ENCODE assay signal across 8 cellular contexts in the genomic region with DNA sequence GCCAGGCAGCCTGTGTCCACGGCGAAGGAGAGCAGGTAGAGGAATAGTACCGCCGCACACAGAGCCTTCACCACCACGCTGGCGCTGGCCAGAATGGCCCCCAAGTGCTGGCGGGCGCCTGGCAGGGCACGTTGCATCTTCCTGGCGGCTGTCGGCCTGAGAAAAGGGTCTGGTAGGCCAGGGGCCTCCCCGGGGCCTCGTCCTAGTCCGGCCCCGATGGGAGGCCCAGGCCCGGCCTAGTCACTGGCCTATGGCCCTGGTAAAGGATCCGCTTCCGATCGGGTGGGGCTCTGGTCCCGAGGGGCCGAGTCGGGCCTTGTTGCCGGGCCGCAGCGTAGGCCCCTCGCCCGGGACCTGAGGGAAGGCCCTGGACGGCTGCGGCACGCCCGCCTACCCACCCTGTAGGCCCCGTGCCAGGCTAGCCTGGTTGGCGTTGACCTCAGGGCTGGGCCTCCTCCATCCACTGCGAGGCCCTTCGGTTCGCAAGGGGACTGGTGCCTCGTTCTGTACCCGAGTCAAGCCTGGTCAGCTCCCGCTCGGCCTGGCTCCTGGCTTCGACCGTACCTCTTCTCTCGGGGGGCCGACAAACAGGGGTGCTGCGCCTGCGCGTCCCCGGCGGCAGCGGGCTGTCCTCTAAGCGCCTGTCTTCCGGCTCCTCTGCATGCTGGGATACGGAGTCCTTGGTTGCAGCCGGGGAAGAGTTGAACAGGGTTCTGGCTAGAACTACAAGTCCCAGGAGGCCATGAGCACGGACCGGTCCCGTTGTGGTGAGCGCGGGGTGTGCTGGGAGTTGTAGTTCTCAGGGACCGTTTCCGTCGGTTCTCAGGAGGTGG. TPM values are rescaled to one million over a fixed set of nuclear protein-coding genes. Genes with fewer than 3 reads are reported as not detected.
DNase-seq lines count a peak whose midpoint lies in the region; ATAC-seq and TF ChIP-seq lines count a peak whose summit lies in the region.

A gene with protein sequence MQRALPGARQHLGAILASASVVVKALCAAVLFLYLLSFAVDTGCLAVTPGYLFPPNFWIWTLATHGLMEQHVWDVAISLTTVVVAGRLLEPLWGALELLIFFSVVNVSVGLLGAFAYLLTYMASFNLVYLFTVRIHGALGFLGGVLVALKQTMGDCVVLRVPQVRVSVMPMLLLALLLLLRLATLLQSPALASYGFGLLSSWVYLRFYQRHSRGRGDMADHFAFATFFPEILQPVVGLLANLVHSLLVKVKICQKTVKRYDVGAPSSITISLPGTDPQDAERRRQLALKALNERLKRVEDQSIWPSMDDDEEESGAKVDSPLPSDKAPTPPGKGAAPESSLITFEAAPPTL (minus strand): TSS at position 595 of the 833 bp plus-strand sequence. CDS start 458 bp downstream, at position 137.

- H3K36me3 Mint-ChIP-seq in activated T-cell treated with anti-CD3 and anti-CD28 coated beads, Interleukin-2, amount 50 U/mL, for 4 hours (ENCODE audit: insufficient read depth), result peaks cover 12% of the 10 kb centered on the region

- in situ Hi-C loops in Panc1 (cut with HindIII; ENCODE audit: low pct_unique_long_range_greater_than_20kb, low sequenced_read_pairs), result no loop called here

- H3K4me3 ChIP-seq in Panc1 (ENCODE audit: low read depth in 2 of 2, low read length in 2 of 2), result peak within 1 kb of the TSS; percentile 71 to 79
- H3K4me3 ChIP-seq in mucosa of rectum (ENCODE audit: low read length in 2 of 2), result peak within 1 kb of the TSS; percentile 69 to 93

- peaks cover 37% of the 10 kb centered on the region for H3K4me1 Mint-ChIP-seq in activated T-cell treated with anti-CD3 and anti-CD28 coated beads, Interleukin-2, amount 50 U/mL, for 4 hours (ENCODE audit: low read depth)

- no peak for TF ChIP-seq CTCF in Panc1 (IDR thresholded peaks at IDR 0.05)

- H3K27ac ChIP-seq in Panc1 (ENCODE audit: low read length), result peak within 1 kb of the TSS; percentile 81
- peak within 1 kb of the TSS; percentile 76 to 89 for H3K27ac ChIP-seq in mucosa of rectum (ENCODE audit: low read depth in 2 of 2, low read length in 2 of 2)

- no peaks in the 10 kb centered on the region for H3K36me3 ChIP-seq in Panc1 (ENCODE audit: control insufficient read depth, insufficient read depth, low read length)
- peaks cover 20 to 28% of the 10 kb centered on the region in 2 donors for H3K36me3 ChIP-seq in mucosa of rectum (ENCODE audit: control insufficient read depth in 2 of 2, insufficient read depth in 2 of 2, low read length in 2 of 2)

- ATAC-seq in GM21723 (IDR thresholded peaks at IDR 0.05; ENCODE audit: unreplicated experiment) (peak; percentile 99), Panc1 (peak; percentile 99)
- peak; percentile 100 for ATAC-seq in activated T-cell treated with anti-CD3 and anti-CD28 coated beads, Interleukin-2, amount 50 U/mL, for 4 hours

- H3K27me3 ChIP-seq in Panc1 (ENCODE audit: control insufficient read depth, insufficient read depth, low read length), result no peaks in the 10 kb centered on the region
- no peaks in the 10 kb centered on the region for H3K27me3 ChIP-seq in mucosa of rectum (ENCODE audit: control insufficient read depth in 2 of 2, insufficient read depth in 2 of 2, low read length in 2 of 2)

- TF ChIP-seq POLR2A in erythroblast (IDR thresholded peaks at IDR 0.05; ENCODE audit: low read length), result peak; percentile 88

- POLR2A ChIA-PET in Panc1 (lab: Charles Lee), result no interaction called here

- TSS peak; percentile 86 for BruUV-seq in Panc1 (replicated peaks; lab: Mats Ljungman, UMichigan)

- CTCF ChIA-PET in Panc1 (lab: Charles Lee), result no interaction called here

- intact Hi-C loops in Panc1 (cut with micrococcal nuclease; ENCODE audit: unreplicated experiment), result no loop called here

- peak within 1 kb of the TSS; percentile 82 to 98 for H3K9ac ChIP-seq in mucosa of rectum (ENCODE audit: low read depth in 1 of 2, low read length in 2 of 2)

- no peaks in the 10 kb centered on the region for H3K27me3 Mint-ChIP-seq in activated T-cell treated with anti-CD3 and anti-CD28 coated beads, Interleukin-2, amount 50 U/mL, for 4 hours (ENCODE audit: low read depth)

- H3K9me3 ChIP-seq in Panc1 (ENCODE audit: control insufficient read depth, insufficient read depth, low read depth, low read length), result no peaks in the 10 kb centered on the region
- H3K9me3 ChIP-seq in mucosa of rectum (ENCODE audit: control insufficient read depth in 2 of 2, low read length in 2 of 2), result no peaks in the 10 kb centered on the region

- peaks cover 14% of the 10 kb centered on the region for H3K4me1 ChIP-seq in Panc1 (ENCODE audit: control insufficient read depth, insufficient read depth, low read length)
- peaks cover 32 to 34% of the 10 kb centered on the region in 2 donors for H3K4me1 ChIP-seq in mucosa of rectum (ENCODE audit: control insufficient read depth in 2 of 2, insufficient read depth in 2 of 2, low read length in 2 of 2)

- DNase-seq in DMS53 (lab: John Stamatoyannopoulos, UW), result peak; percentile 91
- peak; percentile 76 for DNase-seq in KG1 (lab: John Stamatoyannopoulos, UW)
- DNase-seq in Panc1 (ENCODE audit: low read depth, low spot score), result peak; percentile 87
- DNase-seq in activated T-cell treated with anti-CD3 and anti-CD28 coated beads, Interleukin-2, amount 50 U/mL, for 4 hours, result peak; percentile 90
- DNase-seq in erythroblast (lab: John Stamatoyannopoulos, UW), result peak; percentile 97 to 98
- peak; percentile 96 for DNase-seq in stimulated activated CD8-positive, alpha-beta memory T cell treated with anti-CD3 and anti-CD28 coated beads, Interleukin-4, amount 100 ng/mL, for 48 hours

- no peaks in the 10 kb centered on the region for H3K9me3 Mint-ChIP-seq in activated T-cell treated with anti-CD3 and anti-CD28 coated beads, Interleukin-2, amount 50 U/mL, for 4 hours

- H3K4me3 Mint-ChIP-seq in activated T-cell treated with anti-CD3 and anti-CD28 coated beads, Interleukin-2, amount 50 U/mL, for 4 hours, result peak within 1 kb of the TSS; percentile 96

RNA-seq across cellular contexts. Expression of the gene that starts here (rescaled TPM):
- total RNA-seq in Panc1 (2021; ENCODE audit: unreplicated experiment), result 30.2 TPM
- polyA plus RNA-seq in Panc1 (2012; ENCODE audit: insufficient read length), result 36.2 TPM
- total RNA-seq in activated T-cell treated with anti-CD3 and anti-CD28 coated beads, Interleukin-2, amount 50 U/mL, for 4 hours, result 10 to 100 TPM; 25.2 to 27.4 (median 25.4) TPM

Comparison
In these comparisons a context has a peak if more than half of its experiments do, and no peak if none do; other contexts are left out.
1. Peak in every context shown above with its lines: DNase-seq, ATAC-seq, H3K4me3 ChIP-seq and H3K27ac ChIP-seq.